ENCODE assay signal across 22 cellular contexts in the genomic region with DNA sequence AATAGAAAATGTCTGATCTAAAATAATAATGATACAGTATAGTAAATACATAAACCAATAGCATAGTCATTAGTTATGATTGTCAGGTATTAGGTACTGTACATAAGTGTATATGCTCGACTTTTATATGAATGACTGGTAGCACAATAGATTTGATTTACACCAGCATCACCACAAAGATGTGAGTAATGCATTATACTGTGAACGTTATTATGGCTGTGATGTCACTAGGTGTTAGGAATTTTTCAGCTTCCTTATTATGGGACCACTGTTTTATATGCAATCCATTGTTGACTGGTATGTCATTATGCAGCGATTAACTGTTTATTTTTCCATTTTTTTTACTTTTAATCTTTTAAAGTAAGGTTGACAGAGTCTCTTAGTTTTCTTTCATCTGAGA.
"Had no signal": no experiment of that assay in that cellular context is flagged by ENCODE, and none has a peak within 500 bp of the region (broad histone marks: within the 10 kb centered on the region; RNA-seq: fewer than 3 reads in every experiment).

No MANE protein-coding gene starts in this region.

- DNase-seq: activated CD4-positive, alpha-beta T cell treated with anti-CD3 and anti-CD28 coated beads, Interleukin-2, amount 10 ng/mL, durations not matched to agents 24 days and 14 days; activated CD8-positive, alpha-beta T cell treated with anti-CD3 and anti-CD28 coated beads, Interleukin-2, amount 10 ng/mL, durations not matched to agents 7 days and 5 days; activated gamma-delta T cell; activated naive CD4-positive, alpha-beta T cell treated with anti-CD3 and anti-CD28 coated beads, Interleukin-2, amount 50 U/mL, for 16 hours; activated naive CD8-positive, alpha-beta T cell treated with anti-CD3 and anti-CD28 coated beads, Interleukin-2, amount 50 U/mL, for 24 hours; brain microvascular endothelial cell; central memory CD4-positive, alpha-beta T cell; dorsolateral prefrontal cortex; effector memory CD8-positive, alpha-beta T cell; esophagus squamous epithelium; heart right ventricle; left lung; natural killer cell; retina; stimulated activated CD4-positive, alpha-beta T cell treated with anti-CD3 and anti-CD28 coated beads, Interleukin-2, amount 100 ng/mL, for 48 hours; stimulated activated CD8-positive, alpha-beta memory T cell treated with anti-CD3 and anti-CD28 coated beads, Interleukin-4, amount 100 ng/mL, for 48 hours; stimulated activated naive CD4-positive, alpha-beta T cell; testis; trophoblast cell; uterus had no signal

- H3K27ac ChIP-seq: brain microvascular endothelial cell, dorsolateral prefrontal cortex, esophagus squamous epithelium, heart right ventricle, left lung, testis, uterus had no signal

- H3K36me3 ChIP-seq: brain microvascular endothelial cell, left lung, uterus had no signal

- H3K4me3 ChIP-seq: dorsolateral prefrontal cortex, esophagus squamous epithelium, heart right ventricle, left lung, testis, uterus had no signal

- H3K4me1 ChIP-seq: testis had no signal

- ATAC-seq: activated CD8-positive, alpha-beta T cell treated with anti-CD3 and anti-CD28 coated beads, Interleukin-2, amount 10 ng/mL, durations not matched to agents 7 days and 5 days; activated naive CD8-positive, alpha-beta T cell treated with anti-CD3 and anti-CD28 coated beads, Interleukin-2, amount 50 U/mL, for 24 hours; effector memory CD8-positive, alpha-beta T cell; heart right ventricle; left lung; natural killer cell had no signal

- H3K9me3 ChIP-seq: esophagus squamous epithelium, testis, uterus had no signal

- FAIRE-seq: endothelial cell of umbilical vein, keratinocyte had no signal
